ENCODE assay signal across 8 cellular contexts in the genomic region with DNA sequence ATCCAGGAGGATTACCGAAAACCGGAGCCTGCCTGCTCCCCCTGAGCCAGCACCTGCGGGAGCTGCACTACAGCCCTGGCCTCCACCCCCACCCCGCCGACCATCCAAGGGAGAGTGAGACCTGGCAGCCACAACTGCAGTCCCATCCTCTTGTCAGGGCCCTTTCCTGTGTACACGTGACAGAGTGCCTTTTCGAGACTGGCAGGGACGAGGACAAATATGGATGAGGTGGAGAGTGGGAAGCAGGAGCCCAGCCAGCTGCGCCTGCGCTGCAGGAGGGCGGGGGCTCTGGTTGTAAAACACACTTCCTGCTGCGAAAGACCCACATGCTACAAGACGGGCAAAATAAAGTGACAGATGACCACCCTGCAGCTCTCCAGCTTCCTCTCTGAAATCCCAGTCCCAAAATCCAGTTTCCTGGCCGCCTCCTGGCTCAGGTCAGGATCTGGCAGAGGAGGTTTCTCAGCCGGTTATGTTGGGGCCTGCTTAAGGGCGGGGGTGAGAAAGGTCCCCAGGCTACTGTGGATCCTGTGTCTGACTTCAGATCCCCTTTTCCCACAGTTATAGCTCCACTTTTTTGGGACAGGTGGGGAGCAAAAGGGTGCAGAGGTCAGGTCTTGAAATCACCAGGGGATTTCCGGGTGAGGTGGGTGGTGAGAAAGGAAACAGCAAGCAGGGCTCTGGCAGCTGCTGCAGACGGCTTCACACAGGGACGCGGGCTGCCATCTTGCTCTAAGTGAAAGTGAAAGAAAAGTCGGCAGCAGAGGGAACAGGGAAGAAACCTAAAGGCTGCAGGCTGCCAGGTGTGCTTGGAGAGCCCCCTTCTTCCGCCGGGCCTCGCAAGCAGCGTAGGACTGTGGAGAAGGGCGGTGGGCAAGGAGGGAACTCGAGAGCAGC. TPM values are rescaled to one million over a fixed set of nuclear protein-coding genes. Genes with fewer than 3 reads are reported as not detected.
DNase-seq lines count a peak whose midpoint lies in the region; ATAC-seq and TF ChIP-seq lines count a peak whose summit lies in the region.

A gene with protein sequence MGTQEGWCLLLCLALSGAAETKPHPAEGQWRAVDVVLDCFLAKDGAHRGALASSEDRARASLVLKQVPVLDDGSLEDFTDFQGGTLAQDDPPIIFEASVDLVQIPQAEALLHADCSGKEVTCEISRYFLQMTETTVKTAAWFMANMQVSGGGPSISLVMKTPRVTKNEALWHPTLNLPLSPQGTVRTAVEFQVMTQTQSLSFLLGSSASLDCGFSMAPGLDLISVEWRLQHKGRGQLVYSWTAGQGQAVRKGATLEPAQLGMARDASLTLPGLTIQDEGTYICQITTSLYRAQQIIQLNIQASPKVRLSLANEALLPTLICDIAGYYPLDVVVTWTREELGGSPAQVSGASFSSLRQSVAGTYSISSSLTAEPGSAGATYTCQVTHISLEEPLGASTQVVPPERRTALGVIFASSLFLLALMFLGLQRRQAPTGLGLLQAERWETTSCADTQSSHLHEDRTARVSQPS (plus strand): TSS at position 695 of the 897 bp plus-strand sequence. CDS start 207 bp downstream, outside the sequence.

- H3K9me3 Mint-ChIP-seq in CD4-positive, alpha-beta memory T cell: no peaks in the 10 kb centered on the region
- H3K9me3 Mint-ChIP-seq in IgD-negative memory B cell: no peaks in the 10 kb centered on the region
- H3K9me3 Mint-ChIP-seq in activated T-helper 2 cell treated with anti-CD3 and anti-CD28 coated beads, Interferon-gamma antibody, Interleukin-2, Interleukin-4, amounts not matched to agents 10 μg/mL and 5 μg/mL and 100 μg/mL, durations not matched to agents 14 hours and 24 hours and 36 hours: no peaks in the 10 kb centered on the region
- no peaks in the 10 kb centered on the region for H3K9me3 Mint-ChIP-seq in naive thymus-derived CD8-positive, alpha-beta T cell

- POLR2A ChIA-PET in CD4-positive, alpha-beta memory T cell (lab: Charles Lee; ENCODE audit: partially characterized antibody): interaction anchor here (0.6 to 18.0 kb wide), 23 partner anchors 9 to 400 kb away, joined by 3 to 728 read pairs (median 10); partner anchors contain the start of genes CDCA3, COPS7A, GAPDH and MRPL51
- POLR2A ChIA-PET in Panc1 (lab: Charles Lee): interaction anchor here (0.5 to 0.7 kb wide), 2 partner anchors 180 to 1031 kb away, joined by 3 to 7 read pairs; no protein-coding TSS in a partner anchor
- POLR2A ChIA-PET in naive thymus-derived CD8-positive, alpha-beta T cell (lab: Charles Lee): interaction anchor here (0.5 to 25.3 kb wide), 15 partner anchors 3 to 125 kb away, joined by 3 to 1074 read pairs (median 6); partner anchors contain the start of genes CD27, GAPDH and MRPL51 and of another gene

- TF ChIP-seq CTCF in GM20000 (IDR thresholded peaks at IDR 0.05; ENCODE audit: extremely low read depth, missing control alignments): no peak
- TF ChIP-seq CTCF in Panc1 (IDR thresholded peaks at IDR 0.05): no peak
- TF ChIP-seq CTCF in fibroblast of mammary gland (conservative IDR thresholded peaks at IDR 0.05; ENCODE audit: control insufficient read depth, insufficient read depth, low read depth, low read length): no peak

- H3K36me3 ChIP-seq in CD4-positive, alpha-beta memory T cell (ENCODE audit: insufficient read depth, low read length): peaks cover 22% of the 10 kb centered on the region
- H3K36me3 ChIP-seq in Panc1 (ENCODE audit: control insufficient read depth, insufficient read depth, low read length) (no peaks in the 10 kb centered on the region), stomach smooth muscle (ENCODE audit: control insufficient read depth in 2 of 2, insufficient read depth in 2 of 2, low read length in 2 of 2) (peaks cover 10 to 12% of the 10 kb centered on the region in 2 donors)

- peaks cover 50 to 74% of the 10 kb centered on the region in 2 donors for H3K36me3 Mint-ChIP-seq in CD4-positive, alpha-beta memory T cell
- H3K36me3 Mint-ChIP-seq in IgD-negative memory B cell: peaks cover 14% of the 10 kb centered on the region
- H3K36me3 Mint-ChIP-seq in activated T-helper 2 cell treated with anti-CD3 and anti-CD28 coated beads, Interferon-gamma antibody, Interleukin-2, Interleukin-4, amounts not matched to agents 10 μg/mL and 5 μg/mL and 100 μg/mL, durations not matched to agents 14 hours and 24 hours and 36 hours (ENCODE audit: low read depth): peaks cover 67% of the 10 kb centered on the region
- H3K36me3 Mint-ChIP-seq in naive thymus-derived CD8-positive, alpha-beta T cell: peaks cover 6 to 83% (median 36%) of the 10 kb centered on the region in 3 donors

- H3K4me1 ChIP-seq in CD4-positive, alpha-beta memory T cell (ENCODE audit: insufficient read depth, low read length): peaks cover 68% of the 10 kb centered on the region
- H3K4me1 ChIP-seq in Panc1 (ENCODE audit: control insufficient read depth, insufficient read depth, low read length) (peaks cover 16% of the 10 kb centered on the region), stomach smooth muscle (ENCODE audit: control insufficient read depth, insufficient read depth, low read length) (peaks cover 37% of the 10 kb centered on the region)

- in situ Hi-C loops in Panc1 (cut with HindIII; ENCODE audit: low pct_unique_long_range_greater_than_20kb, low sequenced_read_pairs): no loop called here

- CTCF ChIA-PET in CD4-positive, alpha-beta memory T cell (lab: Charles Lee; ENCODE audit: partially characterized antibody): interaction anchor here (0.9 to 15.4 kb wide), 8 partner anchors 11 to 115 kb away, joined by 3 to 247 read pairs (median 8); partner anchors contain the start of gene VAMP1
- CTCF ChIA-PET in Panc1 (lab: Charles Lee): interaction anchor here (0.7 kb wide), 1 partner anchor 230 kb away, joined by 4 read pairs; no protein-coding TSS in a partner anchor

- peak within 1 kb of the TSS; percentile 93 to 94 for H3K9ac ChIP-seq in stomach smooth muscle (ENCODE audit: low read length in 2 of 2)

- no peaks in the 10 kb centered on the region for H3K27me3 Mint-ChIP-seq in CD4-positive, alpha-beta memory T cell
- H3K27me3 Mint-ChIP-seq in IgD-negative memory B cell: no peaks in the 10 kb centered on the region
- no peaks in the 10 kb centered on the region for H3K27me3 Mint-ChIP-seq in activated T-helper 2 cell treated with anti-CD3 and anti-CD28 coated beads, Interferon-gamma antibody, Interleukin-2, Interleukin-4, amounts not matched to agents 10 μg/mL and 5 μg/mL and 100 μg/mL, durations not matched to agents 14 hours and 24 hours and 36 hours (ENCODE audit: low read depth)
- H3K27me3 Mint-ChIP-seq in naive thymus-derived CD8-positive, alpha-beta T cell: no peaks in the 10 kb centered on the region

- peak within 1 kb of the TSS; percentile 95 to 99 (median 99) for H3K27ac Mint-ChIP-seq in CD4-positive, alpha-beta memory T cell
- H3K27ac Mint-ChIP-seq in IgD-negative memory B cell: peak within 1 kb of the TSS; percentile 97 to 99 (median 99)
- H3K27ac Mint-ChIP-seq in activated T-helper 2 cell treated with anti-CD3 and anti-CD28 coated beads, Interferon-gamma antibody, Interleukin-2, Interleukin-4, amounts not matched to agents 10 μg/mL and 5 μg/mL and 100 μg/mL, durations not matched to agents 14 hours and 24 hours and 36 hours: peak within 1 kb of the TSS; percentile 92
- H3K27ac Mint-ChIP-seq in naive thymus-derived CD8-positive, alpha-beta T cell: peak within 1 kb of the TSS; percentile 95 to 100 (median 100)

- H3K4me1 Mint-ChIP-seq in CD4-positive, alpha-beta memory T cell: peaks cover 45 to 79% (median 64%) of the 10 kb centered on the region in 4 donors
- H3K4me1 Mint-ChIP-seq in IgD-negative memory B cell: peaks cover 33 to 55% (median 47%) of the 10 kb centered on the region in 3 donors
- peaks cover 54% of the 10 kb centered on the region for H3K4me1 Mint-ChIP-seq in activated T-helper 2 cell treated with anti-CD3 and anti-CD28 coated beads, Interferon-gamma antibody, Interleukin-2, Interleukin-4, amounts not matched to agents 10 μg/mL and 5 μg/mL and 100 μg/mL, durations not matched to agents 14 hours and 24 hours and 36 hours (ENCODE audit: low read depth)
- peaks cover 46 to 79% (median 75%) of the 10 kb centered on the region in 4 donors for H3K4me1 Mint-ChIP-seq in naive thymus-derived CD8-positive, alpha-beta T cell

- no peaks in the 10 kb centered on the region for H3K9me3 ChIP-seq in CD4-positive, alpha-beta memory T cell (ENCODE audit: control insufficient read depth in 1 of 2, low read length in 2 of 2)
- H3K9me3 ChIP-seq in Panc1 (ENCODE audit: control insufficient read depth, insufficient read depth, low read depth, low read length) (no peaks in the 10 kb centered on the region), stomach smooth muscle (ENCODE audit: control insufficient read depth in 2 of 2, low read length in 2 of 2) (no peaks in the 10 kb centered on the region)

- peak within 1 kb of the TSS; percentile 96 to 100 (median 98) for H3K4me3 Mint-ChIP-seq in CD4-positive, alpha-beta memory T cell
- peak within 1 kb of the TSS; percentile 97 to 100 (median 98) for H3K4me3 Mint-ChIP-seq in IgD-negative memory B cell
- H3K4me3 Mint-ChIP-seq in activated T-helper 2 cell treated with anti-CD3 and anti-CD28 coated beads, Interferon-gamma antibody, Interleukin-2, Interleukin-4, amounts not matched to agents 10 μg/mL and 5 μg/mL and 100 μg/mL, durations not matched to agents 14 hours and 24 hours and 36 hours (ENCODE audit: low read depth): peak within 1 kb of the TSS; percentile 92
- H3K4me3 Mint-ChIP-seq in naive thymus-derived CD8-positive, alpha-beta T cell: peak within 1 kb of the TSS; percentile 95 to 100 (median 98)

- no peaks in the 10 kb centered on the region for H3K27me3 ChIP-seq in CD4-positive, alpha-beta memory T cell (ENCODE audit: insufficient read depth, low read length)
- H3K27me3 ChIP-seq in Panc1 (ENCODE audit: control insufficient read depth, insufficient read depth, low read length): no peaks in the 10 kb centered on the region
- H3K27me3 ChIP-seq in stomach smooth muscle (ENCODE audit: control insufficient read depth in 1 of 2, insufficient read depth in 2 of 2, low read length in 2 of 2): no peaks in the 10 kb centered on the region

- TSS peak; percentile 85 for BruUV-seq in Panc1 (replicated peaks; lab: Mats Ljungman, UMichigan)

- intact Hi-C loops in CD4-positive, alpha-beta memory T cell (cut with micrococcal nuclease): loop anchor here (1.0 kb wide), 2 partner anchors 7 to 10 kb away; partner anchors contain the start of gene CD27
- intact Hi-C loops in Panc1 (cut with micrococcal nuclease; ENCODE audit: unreplicated experiment): no loop called here
- intact Hi-C loops in activated T-helper 2 cell treated with anti-CD3 and anti-CD28 coated beads, Interferon-gamma antibody, Interleukin-2, Interleukin-4, amounts not matched to agents 10 μg/mL and 5 μg/mL and 100 μg/mL, durations not matched to agents 14 hours and 24 hours and 36 hours (cut with micrococcal nuclease): loop anchor here (1.0 to 2.0 kb wide), 5 partner anchors 8 to 42 kb away; partner anchors contain the start of gene MRPL51

- H3K4me3 ChIP-seq in CD4-positive, alpha-beta memory T cell (ENCODE audit: low read length in 2 of 2): peak within 1 kb of the TSS; percentile 80
- peak within 1 kb of the TSS; percentile 49 to 66 for H3K4me3 ChIP-seq in Panc1 (ENCODE audit: low read depth in 2 of 2, low read length in 2 of 2)
- peak within 1 kb of the TSS; percentile 65 for H3K4me3 ChIP-seq in fibroblast of mammary gland (ENCODE audit: control insufficient read depth, low read depth, low read length)
- peak within 1 kb of the TSS; percentile 88 to 96 for H3K4me3 ChIP-seq in stomach smooth muscle (ENCODE audit: low read length in 2 of 2)

- peak within 1 kb of the TSS; percentile 99 for H3K27ac ChIP-seq in CD4-positive, alpha-beta memory T cell (ENCODE audit: low read depth, low read length)
- H3K27ac ChIP-seq in Panc1 (ENCODE audit: low read length) (peak within 1 kb of the TSS; percentile 98), stomach smooth muscle (ENCODE audit: low read length) (peak within 1 kb of the TSS; percentile 98)

- ATAC-seq in Panc1: peak; percentile 85
- ATAC-seq in naive thymus-derived CD8-positive, alpha-beta T cell: peak; percentile 86 to 95

- peak; percentile 85 to 94 (median 86) for DNase-seq in CD4-positive, alpha-beta memory T cell
- DNase-seq in GM20000 (ENCODE audit: low spot score): peak; percentile 73
- DNase-seq in Panc1 (ENCODE audit: low read depth, low spot score): no peak
- DNase-seq in activated T-helper 2 cell treated with anti-CD3 and anti-CD28 coated beads, Interferon-gamma antibody, Interleukin-2, Interleukin-4, amounts not matched to agents 10 μg/mL and 5 μg/mL and 100 μg/mL, durations not matched to agents 14 hours and 24 hours and 36 hours (ENCODE audit: low spot score): peak; percentile 78
- peak; percentile 75 for DNase-seq in fibroblast of mammary gland (ENCODE audit: low read depth)
- peak; percentile 65 to 90 (median 83) for DNase-seq in naive thymus-derived CD8-positive, alpha-beta T cell

RNA-seq across cellular contexts. Expression of the gene that starts here (rescaled TPM):
- total RNA-seq in CD4-positive, alpha-beta memory T cell: 10 to 100 TPM; 66.4 to 66.9 TPM
- polyA plus RNA-seq in CD4-positive, alpha-beta memory T cell: 100 to 1,000 TPM; 102 to 116 TPM
- 125 TPM for polyA plus RNA-seq in IgD-negative memory B cell
- 7.8 TPM for total RNA-seq in Panc1 (2021; ENCODE audit: unreplicated experiment)
- 7.9 TPM for polyA plus RNA-seq in Panc1 (2012; ENCODE audit: insufficient read length)
- total RNA-seq in activated T-helper 2 cell treated with anti-CD3 and anti-CD28 coated beads, Interferon-gamma antibody, Interleukin-2, Interleukin-4, amounts not matched to agents 10 μg/mL and 5 μg/mL and 100 μg/mL, durations not matched to agents 14 hours and 24 hours and 36 hours: 30.9 and 37.4 TPM in 2 replicates
- total RNA-seq in naive thymus-derived CD8-positive, alpha-beta T cell: 10 to 100 TPM; 42.5 to 45.4 TPM
- 100 to 1,000 TPM in 2 of 3 donors, 10 to 100 TPM in 1; 46.0 to 126 (median 106) TPM for polyA plus RNA-seq in naive thymus-derived CD8-positive, alpha-beta T cell
